ENCODE assay signal across 12 cellular contexts in the genomic region with DNA sequence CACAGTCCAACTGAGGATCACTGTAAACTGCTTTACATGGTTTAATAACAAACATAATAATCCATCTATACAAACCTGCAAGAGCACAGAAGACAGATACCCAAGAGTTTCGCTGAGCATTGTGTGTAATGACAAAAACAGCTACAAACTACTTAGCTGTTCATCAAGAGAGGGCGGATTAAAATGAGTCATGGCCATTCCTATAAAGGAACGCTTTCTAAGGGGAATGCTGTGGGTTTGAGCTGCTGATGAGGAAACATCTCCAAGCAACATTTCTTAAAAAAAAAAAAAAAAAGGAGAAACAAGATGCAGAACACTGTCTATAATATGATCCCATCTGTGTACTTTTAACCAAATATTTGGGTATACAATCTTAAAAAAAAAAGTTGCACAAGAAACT. TPM values are rescaled to one million over a fixed set of nuclear protein-coding genes. Genes with fewer than 3 reads are reported as not detected.
DNase-seq lines count a peak whose midpoint lies in the region; ATAC-seq and TF ChIP-seq lines count a peak whose summit lies in the region.
"Had no signal": no experiment of that assay in that cellular context is flagged by ENCODE, and none has a peak within 500 bp of the region (broad histone marks: within the 10 kb centered on the region; RNA-seq: fewer than 3 reads in every experiment).

No MANE protein-coding gene starts in this region.

- peaks cover 18% of the 10 kb centered on the region for H3K36me3 Mint-ChIP-seq in activated naive CD8-positive, alpha-beta T cell
- peaks cover 17% of the 10 kb centered on the region for H3K36me3 Mint-ChIP-seq in activated naive CD8-positive, alpha-beta T cell treated with anti-CD3 and anti-CD28 coated beads for 36 hours
- peaks cover 23% of the 10 kb centered on the region for H3K36me3 Mint-ChIP-seq in T-cell

- TF ChIP-seq CTCF in fibroblast of villous mesenchyme (IDR thresholded peaks at IDR 0.05; ENCODE audit: insufficient read depth, low read depth, low read length), result no peak
- TF ChIP-seq CTCF in transverse colon (IDR thresholded peaks at IDR 0.05), result no peak
- no peak for TF ChIP-seq CTCF in testis (IDR thresholded peaks at IDR 0.05)

- intact Hi-C loops in transverse colon (cut with DNase I; ENCODE audit: low total_unique reads), result no loop called here
- intact Hi-C loops in testis (cut with DNase I; ENCODE audit: low total_unique reads), result no loop called here

- no peaks in the 10 kb centered on the region for H3K27me3 Mint-ChIP-seq in activated naive CD8-positive, alpha-beta T cell
- no peaks in the 10 kb centered on the region for H3K27me3 Mint-ChIP-seq in activated naive CD8-positive, alpha-beta T cell treated with anti-CD3 and anti-CD28 coated beads for 36 hours
- no peaks in the 10 kb centered on the region for H3K27me3 Mint-ChIP-seq in T-cell

- DNase-seq in activated naive CD8-positive, alpha-beta T cell treated with anti-CD3 and anti-CD28 coated beads for 36 hours, result no peak
- DNase-seq in T-cell (no peak), fibroblast of villous mesenchyme (ENCODE audit: low read depth) (peak; percentile 90), transverse colon (no peak), NCI-H128 (lab: John Stamatoyannopoulos, UW; ENCODE audit: unreplicated experiment) (no peak), DMS53 treated with DMSO at 0.1 percent for 48 hours (lab: John Stamatoyannopoulos, UW; ENCODE audit: unreplicated experiment) (no peak), testis (no peak)
- DNase-seq: activated CD4-positive, alpha-beta T cell treated with anti-CD3 and anti-CD28 coated beads for 48 hours; NK-92 treated with Interleukin-12 subunit alpha and Interleukin-12 subunit beta, amount 100 ng/mL, for 24 hours; upper lobe of left lung had no signal

- no peaks in the 10 kb centered on the region for H3K36me3 ChIP-seq in transverse colon
- H3K36me3 ChIP-seq in testis (ENCODE audit: low read depth, missing control alignments), result no peaks in the 10 kb centered on the region
- H3K36me3 ChIP-seq: upper lobe of left lung had no signal

- peaks cover 70% of the 10 kb centered on the region for H3K4me1 Mint-ChIP-seq in activated naive CD8-positive, alpha-beta T cell (ENCODE audit: low read depth)
- peaks cover 56% of the 10 kb centered on the region for H3K4me1 Mint-ChIP-seq in activated naive CD8-positive, alpha-beta T cell treated with anti-CD3 and anti-CD28 coated beads for 36 hours
- H3K4me1 Mint-ChIP-seq in T-cell, result peaks cover 72 to 85% (median 76%) of the 10 kb centered on the region in 3 donors

- H3K27me3 ChIP-seq in transverse colon (no peaks in the 10 kb centered on the region), testis (no peaks in the 10 kb centered on the region)
- H3K27me3 ChIP-seq: upper lobe of left lung had no signal

- H3K4me3 Mint-ChIP-seq in activated naive CD8-positive, alpha-beta T cell, result peak overlapping the region; percentile 18
- H3K4me3 Mint-ChIP-seq in activated naive CD8-positive, alpha-beta T cell treated with anti-CD3 and anti-CD28 coated beads for 36 hours, result no peak overlapping the region
- H3K4me3 Mint-ChIP-seq in T-cell, result peak overlapping the region in 2 of 3 donors; percentile 26 to 79

- H3K9me3 ChIP-seq in transverse colon, result no peaks in the 10 kb centered on the region
- H3K9me3 ChIP-seq in testis, result no peaks in the 10 kb centered on the region
- H3K9me3 ChIP-seq: upper lobe of left lung had no signal

- CTCF ChIA-PET in T-cell (lab: Charles Lee), result interaction anchor here (0.5 kb wide), 2 partner anchors 30 to 535 kb away, joined by 3 read pairs; no protein-coding TSS in a partner anchor

- 67 to 78% methylated on average over 3 of the region's 3 CpGs for WGBS in transverse colon (ENCODE audit: low coverage in 1 of 2), 2 donors
- 78 to 91% methylated on average over 3 of the region's 3 CpGs for WGBS in testis, 2 donors

- ATAC-seq in T-cell (replicated peaks in 1 of 4), result no peak

- no peak for TF ChIP-seq EP300 in transverse colon (IDR thresholded peaks at IDR 0.05; ENCODE audit: low read depth)

- in situ Hi-C loops in transverse colon (cut with MboI; ENCODE audit: low pct_ligation_motif_present in 1 of 4, low pct_unique_long_range_greater_than_20kb in 1 of 4, low sequenced_read_pairs in 3 of 4), result no loop called here

- H3K4me1 ChIP-seq in transverse colon (peaks cover 12 to 34% (median 23%) of the 10 kb centered on the region in 4 donors), testis (no peaks in the 10 kb centered on the region)

- TF ChIP-seq POLR2A in transverse colon (IDR thresholded peaks at IDR 0.05) (no peak), testis (IDR thresholded peaks at IDR 0.05) (no peak)

- peak overlapping the region in 3 of 4 donors; percentile 0 to 81 (median 71) for H3K27ac ChIP-seq in transverse colon
- no peak overlapping the region for H3K27ac ChIP-seq in testis
- H3K27ac ChIP-seq: C4-2B had no signal

- no peak overlapping the region for H3K4me3 ChIP-seq in fibroblast of villous mesenchyme (ENCODE audit: low read depth, low read length)
- no peak overlapping the region for H3K4me3 ChIP-seq in transverse colon
- no peak overlapping the region for H3K4me3 ChIP-seq in testis
- H3K4me3 ChIP-seq: upper lobe of left lung had no signal

- no peak overlapping the region for H3K27ac Mint-ChIP-seq in activated naive CD8-positive, alpha-beta T cell
- no peak overlapping the region for H3K27ac Mint-ChIP-seq in activated naive CD8-positive, alpha-beta T cell treated with anti-CD3 and anti-CD28 coated beads for 36 hours
- H3K27ac Mint-ChIP-seq in T-cell, result peak overlapping the region; percentile 29 to 30

- no peaks in the 10 kb centered on the region for H3K9me3 Mint-ChIP-seq in activated naive CD8-positive, alpha-beta T cell (ENCODE audit: low read depth)
- no peaks in the 10 kb centered on the region for H3K9me3 Mint-ChIP-seq in activated naive CD8-positive, alpha-beta T cell treated with anti-CD3 and anti-CD28 coated beads for 36 hours
- H3K9me3 Mint-ChIP-seq in T-cell, result no peaks in the 10 kb centered on the region

- POLR2A ChIA-PET in T-cell (lab: Charles Lee), result interaction anchor here in 1 of 2 donors (0.7 to 1.1 kb wide), 2 partner anchors 27 to 43 kb away, joined by 3 to 7 read pairs; no protein-coding TSS in a partner anchor

RNA-seq across cellular contexts. Expression of gene VOPP1, which starts 33.8 kb away (rescaled TPM):
- 10 to 100 TPM; 49.0 to 50.5 TPM for total RNA-seq in activated naive CD8-positive, alpha-beta T cell treated with anti-CD3 and anti-CD28 coated beads for 36 hours
- 100 to 1,000 TPM in 1 of 5 donors, 10 to 100 TPM in 4; 84.0 to 106 (median 94.8) TPM for total RNA-seq in T-cell
- total RNA-seq in fibroblast of villous mesenchyme, result 73.8 and 81.2 TPM in 2 replicates
- total RNA-seq in transverse colon, result 10 to 100 TPM; 22.1 to 79.2 (median 73.9) TPM
- total RNA-seq in testis, result 10 to 100 TPM; 25.0 to 26.6 TPM
- polyA plus RNA-seq in testis (ENCODE audit: insufficient read depth, low read depth, low replicate concordance), result 29.3 TPM

Comparison
In these comparisons a context has a peak if more than half of its experiments do, and no peak if none do; other contexts are left out.
1. H3K27ac Mint-ChIP-seq: peak in T-cell (2 of 2); none in activated naive CD8-positive, alpha-beta T cell (single experiment) and activated naive CD8-positive, alpha-beta T cell treated with anti-CD3 and anti-CD28 coated beads for 36 hours (single experiment).
2. H3K27ac ChIP-seq: peak in transverse colon (3 of 4); none in testis (0 of 2).